Comparison of ENCODE assay signal across 10 cellular contexts in the genomic region with DNA sequence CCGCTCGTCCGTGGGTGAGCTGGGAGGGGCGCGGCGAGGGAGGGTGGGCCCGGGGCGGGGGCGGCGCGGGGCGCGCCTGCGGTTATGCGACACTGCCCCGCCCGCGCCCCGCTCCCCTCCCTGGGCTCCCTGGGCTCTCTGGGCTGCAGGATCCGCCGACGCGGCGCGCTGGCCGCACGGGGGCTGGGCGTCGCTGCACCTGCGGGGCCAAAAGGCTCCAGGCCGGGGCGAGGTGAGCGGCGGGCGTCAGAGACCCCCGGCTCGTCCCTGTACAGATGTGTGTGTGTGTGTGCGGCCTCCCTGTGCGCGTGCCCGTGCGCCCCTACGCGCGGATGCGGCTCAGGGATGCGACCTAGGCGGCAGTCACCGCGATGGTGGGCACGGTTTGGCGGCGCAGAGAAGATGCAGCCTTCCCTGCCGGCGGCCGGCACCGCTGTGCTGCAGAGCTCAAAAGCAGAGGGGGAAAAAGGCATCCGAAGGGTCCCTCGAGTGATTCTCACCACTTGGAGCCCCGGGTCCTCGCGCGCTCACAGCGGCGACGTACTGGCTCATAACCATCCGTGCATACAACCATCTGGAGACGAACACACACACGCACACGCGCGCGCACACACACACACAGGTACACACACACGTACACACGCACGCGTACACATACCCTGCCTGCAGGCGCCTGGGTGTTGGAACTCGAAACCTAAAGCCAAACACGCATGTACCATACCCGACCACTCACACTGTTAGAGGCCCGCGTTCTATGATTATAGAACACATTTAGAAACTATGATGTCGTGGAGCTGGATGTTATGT. TPM values are rescaled to one million over a fixed set of nuclear protein-coding genes. Genes with fewer than 3 reads are reported as not detected.
DNase-seq lines count a peak whose midpoint lies in the region; ATAC-seq and TF ChIP-seq lines count a peak whose summit lies in the region.
"Had no signal": no experiment of that assay in that cellular context is flagged by ENCODE, and none has a peak within 500 bp of the region (broad histone marks: within the 10 kb centered on the region; RNA-seq: fewer than 3 reads in every experiment).

No MANE protein-coding gene starts in this region.

- intact Hi-C loops in naive thymus-derived CD4-positive, alpha-beta T cell (cut with micrococcal nuclease) = no loop called here

- H3K9ac ChIP-seq in HUES64 (ENCODE audit: low read depth, low read length) = no peak overlapping the region; the same call in 1 of the 2 replicates

- peaks cover 6% of the 10 kb centered on the region; the same call in 1 of the 2 replicates for H3K4me1 ChIP-seq in HUES64 (ENCODE audit: insufficient read depth, low read length)
- H3K4me1 ChIP-seq in naive thymus-derived CD4-positive, alpha-beta T cell (ENCODE audit: control insufficient read depth in 2 of 2, insufficient read depth in 2 of 2, low read length in 2 of 2) = no peaks in the 10 kb centered on the region

- H3K4me3 ChIP-seq in AG04449 (ENCODE audit: low read depth, low read length) (peak overlapping the region; percentile 38), HUES64 (ENCODE audit: low read length) (peak overlapping the region; percentile 64)
- no peak overlapping the region for H3K4me3 ChIP-seq in naive thymus-derived CD4-positive, alpha-beta T cell (ENCODE audit: low read length)

- H3K27me3 ChIP-seq in HUES64 (ENCODE audit: insufficient read depth, low read length) = peaks cover 61% of the 10 kb centered on the region
- peaks cover 0 to 10% of the 10 kb centered on the region in 2 donors for H3K27me3 ChIP-seq in naive thymus-derived CD4-positive, alpha-beta T cell (ENCODE audit: control insufficient read depth in 2 of 2, insufficient read depth in 2 of 2, low read length in 2 of 2)

- H3K4me3 Mint-ChIP-seq in naive thymus-derived CD4-positive, alpha-beta T cell = peak overlapping the region in 9 of 10 donors; percentile 6 to 72 (median 36)

- peaks cover 5 to 18% (median 13%) of the 10 kb centered on the region in 7 donors for H3K4me1 Mint-ChIP-seq in naive thymus-derived CD4-positive, alpha-beta T cell

- H3K27ac Mint-ChIP-seq in naive thymus-derived CD4-positive, alpha-beta T cell = no peak overlapping the region

- H3K27me3 Mint-ChIP-seq in naive thymus-derived CD4-positive, alpha-beta T cell = peaks cover 68 to 81% (median 75%) of the 10 kb centered on the region in 5 donors

- TF ChIP-seq CTCF in AG04449 (IDR thresholded peaks at IDR 0.05; ENCODE audit: insufficient read depth, low read length, missing control alignments) = no peak

- no peaks in the 10 kb centered on the region for H3K9me3 ChIP-seq in HUES64 (ENCODE audit: insufficient read depth, low read depth, low read length)
- H3K9me3 ChIP-seq in naive thymus-derived CD4-positive, alpha-beta T cell (ENCODE audit: control insufficient read depth in 2 of 3, low read length in 3 of 3) = no peaks in the 10 kb centered on the region

- POLR2A ChIA-PET in AG04449 (lab: Yijun Ruan, JAX) = no interaction called here
- POLR2A ChIA-PET in naive thymus-derived CD4-positive, alpha-beta T cell (lab: Charles Lee) = no interaction called here

- no peak overlapping the region for H3K27ac ChIP-seq in HUES64 (ENCODE audit: low read depth, low read length)
- H3K27ac ChIP-seq in naive thymus-derived CD4-positive, alpha-beta T cell (ENCODE audit: low read depth, low read length) = no peak overlapping the region

- CTCF ChIA-PET in AG04449 (lab: Yijun Ruan, JAX) = interaction anchor here (0.9 to 4.8 kb wide), 3 partner anchors 105 to 138 kb away, joined by 3 to 36 read pairs (median 3); no protein-coding TSS in a partner anchor
- CTCF ChIA-PET in naive thymus-derived CD4-positive, alpha-beta T cell (lab: Charles Lee) = interaction anchor here (1.4 kb wide), 1 partner anchor 21 kb away, joined by 3 read pairs; no protein-coding TSS in a partner anchor

- H3K36me3 Mint-ChIP-seq in naive thymus-derived CD4-positive, alpha-beta T cell = peaks cover 0 to 4% (median 0%) of the 10 kb centered on the region in 5 donors
- H3K36me3 Mint-ChIP-seq: T-cell had no signal

- DNase-seq in AG04449 (ENCODE audit: low read depth, low spot score) = no peak
- DNase-seq in cerebellar cortex (ENCODE audit: low spot score) = peak; percentile 66
- no peak for DNase-seq in naive thymus-derived CD4-positive, alpha-beta T cell
- DNase-seq in DMS153 (lab: John Stamatoyannopoulos, UW) = no peak
- DNase-seq: stimulated activated CD4-positive, alpha-beta T cell treated with anti-CD3 and anti-CD28 coated beads, Interleukin-4, amount 100 ng/mL, for 4 hours; T-cell had no signal

- no peaks in the 10 kb centered on the region for H3K36me3 ChIP-seq in HUES64 (ENCODE audit: insufficient read depth, low read length)
- H3K36me3 ChIP-seq in naive thymus-derived CD4-positive, alpha-beta T cell (ENCODE audit: control insufficient read depth in 2 of 3, insufficient read depth in 3 of 3, low read length in 3 of 3) = no peaks in the 10 kb centered on the region

- no peak for ATAC-seq in naive thymus-derived CD4-positive, alpha-beta T cell
- ATAC-seq in HG03354 (IDR thresholded peaks at IDR 0.05; ENCODE audit: poor library complexity, severe bottlenecking, unreplicated experiment) (no peak), GM18909 (IDR thresholded peaks at IDR 0.05; ENCODE audit: poor library complexity, unreplicated experiment) (no peak), GM18520 (IDR thresholded peaks at IDR 0.05; ENCODE audit: unreplicated experiment) (no peak)

- 21% methylated on average over 84 of the region's 84 CpGs for WGBS in HUES64

- no peaks in the 10 kb centered on the region for H3K9me3 Mint-ChIP-seq in naive thymus-derived CD4-positive, alpha-beta T cell
- H3K9me3 Mint-ChIP-seq: T-cell had no signal

RNA-seq across cellular contexts. Expression of gene ATP8A2, which starts 0.7 kb away (rescaled TPM):
- polyA plus RNA-seq in HUES64 (2013, experiment 1 of 2) = 2.0 TPM
- 2.3 TPM for polyA plus RNA-seq in HUES64 (2013, experiment 2 of 2)
- total RNA-seq in naive thymus-derived CD4-positive, alpha-beta T cell = 1 to 10 TPM in 3 of 5 experiments, under 1 TPM in 2; 0.56 to 2.4 (median 1.2) TPM
- 1 to 10 TPM in 1 of 2 donors, under 1 TPM in 1; 0.70 to 1.2 TPM for polyA plus RNA-seq in naive thymus-derived CD4-positive, alpha-beta T cell
